12 cellular contexts compared by ENCODE assay signal in genomic region chr5:73438048-73438896, GRCh38. TPM values are rescaled to one million over a fixed set of nuclear protein-coding genes. Genes with fewer than 3 reads are reported as not detected.
DNase-seq lines count a peak whose midpoint lies in the region; ATAC-seq and TF ChIP-seq lines count a peak whose summit lies in the region.
"Had no signal": no experiment of that assay in that cellular context is flagged by ENCODE, and none has a peak within 500 bp of the region (broad histone marks: within the 10 kb centered on the region; RNA-seq: fewer than 3 reads in every experiment).

No MANE protein-coding gene starts in this region.

- H3K4ac ChIP-seq in H9 (ENCODE audit: low read depth, low read length): no peak overlapping the region

- H3K9ac ChIP-seq in H9 (ENCODE audit: extremely low read depth, insufficient read length, low read length) (no peak overlapping the region), iPS-20b (ENCODE audit: low read depth, low read length) (no peak overlapping the region)

- H2AFZ ChIP-seq in H9 (ENCODE audit: low read length): no peak overlapping the region

- CTCF ChIA-PET in WTC11 (lab: Charles Lee): interaction anchor here (0.9 to 3.2 kb wide), 6 partner anchors 13 to 222 kb away, joined by 3 to 16 read pairs (median 8); no protein-coding TSS in a partner anchor

- H3K36me3 Mint-ChIP-seq in H9 (ENCODE audit: insufficient read depth in 1 of 3, low read depth in 3 of 3) (no peaks in the 10 kb centered on the region; a peak in 1 of 7 replicates), WTC11 (no peaks in the 10 kb centered on the region)

- H2BK20ac ChIP-seq in H9 (ENCODE audit: low read depth, low read length, poor library complexity, severe bottlenecking): no peak overlapping the region

- H2BK15ac ChIP-seq in H9 (ENCODE audit: low read depth, low read length): no peak overlapping the region

- H3K4me1 ChIP-seq in H9 (ENCODE audit: insufficient read depth, low read length) (no peaks in the 10 kb centered on the region), iPS-20b (ENCODE audit: insufficient read depth, low read length) (peaks cover 3% of the 10 kb centered on the region; the same call in 1 of the 2 replicates), mucosa of descending colon (ENCODE audit: low read depth) (peaks cover 19% of the 10 kb centered on the region)

- no peak overlapping the region for H3T11ph ChIP-seq in H9 (ENCODE audit: low read length)

- H3K27me3 Mint-ChIP-seq in H9 (ENCODE audit: low read depth): peaks cover 98% of the 10 kb centered on the region
- H3K27me3 Mint-ChIP-seq in WTC11 (ENCODE audit: low read depth): peaks cover 98% of the 10 kb centered on the region

- H3K4me3 Mint-ChIP-seq in H9 (peak overlapping the region in 1 of 2 experiments; percentile 68; a peak in 3 of 5 replicates), WTC11 (peak overlapping the region; percentile 70)

- no peak overlapping the region for H4K91ac ChIP-seq in H9 (ENCODE audit: insufficient read length, low read depth, low read length)

- H3K36me3 ChIP-seq in iPS-20b (ENCODE audit: insufficient read depth, low read depth, low read length) (no peaks in the 10 kb centered on the region), mucosa of descending colon (ENCODE audit: low read depth) (no peaks in the 10 kb centered on the region)

- peaks cover 84% of the 10 kb centered on the region for H3K27me3 ChIP-seq in H9 (ENCODE audit: insufficient read depth, low read length)
- H3K27me3 ChIP-seq in iPS-20b (ENCODE audit: insufficient read depth, low read length): peaks cover 100% of the 10 kb centered on the region

- POLR2A ChIA-PET in WTC11 (lab: Charles Lee): interaction anchor here (0.6 kb wide), 1 partner anchor 1179 kb away, joined by 3 read pairs; no protein-coding TSS in a partner anchor

- H3K9me3 Mint-ChIP-seq in H9 (peaks cover 15 to 29% of the 10 kb centered on the region in 2 experiments), WTC11 (no peaks in the 10 kb centered on the region)
- H3K9me3 Mint-ChIP-seq: stimulated activated naive CD8-positive, alpha-beta T cell treated with anti-CD3 and anti-CD28 coated beads, Interleukin-15, amount 100 ng/mL, for 72 hours had no signal

- H4K5ac ChIP-seq in H9 (ENCODE audit: insufficient read length, low read depth, low read length): no peak overlapping the region

- no peak overlapping the region for H2BK120ac ChIP-seq in H9 (ENCODE audit: low read depth, low read length, poor library complexity, severe bottlenecking)

- H4K8ac ChIP-seq in H9 (replicated peaks; ENCODE audit: insufficient read length, low read depth, low read length): no peak overlapping the region

- H3K14ac ChIP-seq in H9 (ENCODE audit: insufficient read depth, low read length): no peak overlapping the region

- no peak overlapping the region for H3K56ac ChIP-seq in H9 (ENCODE audit: insufficient read length, low read depth, low read length)

- ATAC-seq in WTC11 (no peak), mucosa of descending colon (no peak), GM19324 (IDR thresholded peaks at IDR 0.05; ENCODE audit: low FRiP score, unreplicated experiment) (no peak), HG02870 (IDR thresholded peaks at IDR 0.05; ENCODE audit: unreplicated experiment) (no peak)

- no peak for DNase-seq in H9
- no peak for DNase-seq in WTC11 (ENCODE audit: low spot score)
- DNase-seq in cortex of kidney (lab: John Stamatoyannopoulos, UW): no peak
- DNase-seq in mucosa of descending colon: no peak
- DNase-seq: head of caudate nucleus; midbrain; stimulated activated CD4-positive, alpha-beta T cell treated with anti-CD3 and anti-CD28 coated beads, Interleukin-4, amount 100 ng/mL, for 4 hours had no signal

- H3K27ac Mint-ChIP-seq in H9 (no peak overlapping the region), WTC11 (no peak overlapping the region)

- H3K27ac ChIP-seq in 22Rv1 (peak overlapping the region; percentile 81), H9 (ENCODE audit: insufficient read length, low read depth, low read length) (no peak overlapping the region), iPS-20b (ENCODE audit: low read length) (no peak overlapping the region)

- peak overlapping the region; percentile 23 for H3K4me2 ChIP-seq in H9 (ENCODE audit: insufficient read depth, insufficient read length, low read length)

- H2AK5ac ChIP-seq in H9 (ENCODE audit: insufficient read length, low read length): no peak overlapping the region

- H3K4me3 ChIP-seq in iPS-20b (ENCODE audit: low read length): peak overlapping the region; percentile 47
- no peak overlapping the region for H3K4me3 ChIP-seq in mucosa of descending colon

- H3K79me1 ChIP-seq in H9 (ENCODE audit: insufficient read depth, low read depth, low read length, poor library complexity, severe bottlenecking): no peaks in the 10 kb centered on the region

- no peaks in the 10 kb centered on the region for H3K79me2 ChIP-seq in H9 (ENCODE audit: insufficient read depth, low read length)

- no peaks in the 10 kb centered on the region for H4K20me1 ChIP-seq in H9 (ENCODE audit: control insufficient read depth, insufficient read depth, insufficient read length)

- no peak overlapping the region for H3K23ac ChIP-seq in H9 (ENCODE audit: insufficient read length, low read depth, low read length)

- WGBS in H9 (ENCODE audit: extremely low coverage, insufficient read length, low lambda C conversion rate): no CpG with 5 or more reads among the region's 7 CpGs

- H3K18ac ChIP-seq in H9 (ENCODE audit: insufficient read length, low read depth, low read length): no peak overlapping the region

- no peak for TF ChIP-seq CTCF in 22Rv1 (IDR thresholded peaks at IDR 0.05)
- no peak for TF ChIP-seq CTCF in H9 (conservative IDR thresholded peaks at IDR 0.05)
- TF ChIP-seq CTCF in WTC11 (IDR thresholded peaks at IDR 0.05): no peak
- TF ChIP-seq CTCF in mucosa of descending colon (IDR thresholded peaks at IDR 0.05): no peak

- intact Hi-C loops in mucosa of descending colon (cut with DNase I, micrococcal nuclease): no loop called here

- peaks cover 8% of the 10 kb centered on the region for H3K23me2 ChIP-seq in H9 (ENCODE audit: insufficient read length, low read depth, low read length, poor library complexity, severe bottlenecking)

- H2BK5ac ChIP-seq in H9 (ENCODE audit: insufficient read length, low read length): no peak overlapping the region

- H2BK12ac ChIP-seq in H9 (ENCODE audit: insufficient read length, low read depth, low read length): no peak overlapping the region

- no peaks in the 10 kb centered on the region for H3K9me3 ChIP-seq in H9 (ENCODE audit: control insufficient read depth, low read depth, low read length)
- H3K9me3 ChIP-seq in iPS-20b (ENCODE audit: insufficient read depth, low read depth, low read length): peaks cover 3% of the 10 kb centered on the region; the same call in 1 of the 2 replicates
- no peaks in the 10 kb centered on the region for H3K9me3 ChIP-seq in mucosa of descending colon

- peaks cover 21 to 32% of the 10 kb centered on the region in 2 experiments for H3K4me1 Mint-ChIP-seq in H9
- H3K4me1 Mint-ChIP-seq in WTC11: peaks cover 49% of the 10 kb centered on the region

TF ChIP-seq in WTC11, 78 proteins besides CTCF, POLR2A, EP300 and RAD21 (continues in another document):
- TF ChIP-seq ZNF423 (CRISPR knock-in tag; IDR thresholded peaks at IDR 0.05): no peak
- TF ChIP-seq FOXJ3 (CRISPR knock-in tag; IDR thresholded peaks at IDR 0.05; ENCODE audit: borderline replicate concordance): no peak
- no peak for TF ChIP-seq ZNF416 (CRISPR knock-in tag; IDR thresholded peaks at IDR 0.05)
- TF ChIP-seq ATF6 (CRISPR knock-in tag; IDR thresholded peaks at IDR 0.05): no peak
- no peak for TF ChIP-seq GRHL2 (CRISPR knock-in tag; IDR thresholded peaks at IDR 0.05; ENCODE audit: insufficient replicate concordance, severe bottlenecking)
- TF ChIP-seq GTF2I (CRISPR knock-in tag; conservative IDR thresholded peaks at IDR 0.05): no peak
- TF ChIP-seq ERG (CRISPR knock-in tag; IDR thresholded peaks at IDR 0.05): no peak

RNA-seq across cellular contexts. Expression of gene FOXD1, which starts 10.3 kb away (rescaled TPM):
- total RNA-seq in H9 (2021) (0.20 and 0.31 TPM in 2 replicates), WTC11 (2021) (7.0 to 10.3 TPM (median 7.9 TPM) in 3 replicates), mucosa of descending colon (under 1 TPM in 1 of 3 donors, not detected in 2; 0.16 TPM)

RNA-seq across cellular contexts. Expression of gene BTF3, which starts 60.0 kb away (rescaled TPM):
- total RNA-seq in H9 (2021) (861 and 876 TPM in 2 replicates), WTC11 (2021) (736 to 764 TPM (median 736 TPM) in 3 replicates), mucosa of descending colon (100 to 1,000 TPM; 460 to 520 (median 486) TPM)
